In the genomic region with DNA sequence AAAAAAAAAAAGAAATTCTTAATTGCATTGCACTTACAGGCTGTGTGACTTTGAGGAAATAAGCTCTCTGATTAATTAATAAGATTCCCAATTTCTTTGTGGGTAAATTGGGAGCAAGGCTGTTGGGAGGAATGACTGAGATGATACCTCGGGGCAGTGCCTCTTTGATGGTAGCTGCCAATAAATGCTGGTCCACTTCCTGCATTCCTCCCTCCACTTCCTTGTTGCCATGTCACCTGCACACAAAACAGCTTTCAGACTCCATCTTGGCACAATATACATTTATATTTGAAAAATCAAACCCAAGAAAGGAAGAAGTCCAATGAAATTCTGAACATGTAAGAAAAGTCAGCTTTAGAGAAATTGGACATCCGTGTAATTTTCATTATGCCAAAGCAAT, we compare ENCODE assay signal across 30 cellular contexts.
"Had no signal": no experiment of that assay in that cellular context is flagged by ENCODE, and none has a peak within 500 bp of the region (broad histone marks: within the 10 kb centered on the region; RNA-seq: fewer than 3 reads in every experiment).

No MANE protein-coding gene starts in this region.

- H3K9me3 Mint-ChIP-seq: nephron had no signal

- H3K27me3 Mint-ChIP-seq: naive thymus-derived CD8-positive, alpha-beta T cell; stimulated activated naive B cell treated with anti-CD40 and anti-IgM and Interleukin-4, amounts not matched to agents 10 μg/mL and 1 μg/mL and 100 μg/mL, for 72 hours had no signal

- H3K4me3 Mint-ChIP-seq: naive thymus-derived CD8-positive, alpha-beta T cell; nephron; neural crest cell; stimulated activated naive B cell treated with anti-CD40 and anti-IgM and Interleukin-4, amounts not matched to agents 10 μg/mL and 1 μg/mL and 100 μg/mL, for 72 hours had no signal

- H3K27ac Mint-ChIP-seq: naive thymus-derived CD8-positive, alpha-beta T cell; stimulated activated naive B cell treated with anti-CD40 and anti-IgM and Interleukin-4, amounts not matched to agents 10 μg/mL and 1 μg/mL and 100 μg/mL, for 72 hours had no signal

- ATAC-seq: left cardiac atrium; left lung; lower lobe of right lung; naive thymus-derived CD8-positive, alpha-beta T cell; pancreas; right cardiac atrium; sciatic nerve; stimulated activated naive B cell treated with anti-CD40 and anti-IgM and Interleukin-4, amounts not matched to agents 10 μg/mL and 1 μg/mL and 100 μg/mL, for 72 hours; stimulated activated naive CD8-positive, alpha-beta T cell treated with anti-CD3 and anti-CD28 coated beads, Interleukin-15, Interleukin-2, amounts not matched to agents 100 U/mL and 50 U/mL, for 24 hours; upper lobe of right lung had no signal

- DNase-seq: islet precursor cell; left cardiac atrium; left lung; lower lobe of right lung; mammary epithelial cell; mesendoderm; midbrain; naive thymus-derived CD8-positive, alpha-beta T cell; nucleus accumbens; pancreas; posterior cingulate gyrus; retina; right cardiac atrium; stimulated activated CD4-positive, alpha-beta T cell treated with anti-CD3 and anti-CD28 coated beads, Interleukin-12 subunit alpha, Interleukin-12 subunit beta, amount 100 ng/mL, for 4 hours; stimulated activated CD4-positive, alpha-beta T cell treated with anti-CD3 and anti-CD28 coated beads, Interleukin-15, amount 100 ng/mL, for 24 hours; stimulated activated CD4-positive, alpha-beta T cell treated with anti-CD3 and anti-CD28 coated beads, Interleukin-2, amount 100 ng/mL, for 24 hours; stimulated activated CD4-positive, alpha-beta T cell treated with anti-CD3 and anti-CD28 coated beads, Interleukin-4, amount 100 ng/mL, for 1 hour; stimulated activated naive B cell treated with anti-CD40 and anti-IgM and Interleukin-4, amounts not matched to agents 10 μg/mL and 1 μg/mL and 100 μg/mL, for 72 hours; stimulated activated naive CD8-positive, alpha-beta T cell treated with anti-CD3 and anti-CD28 coated beads, Interleukin-15, Interleukin-2, amounts not matched to agents 100 U/mL and 50 U/mL, for 24 hours; stomach; testis; thyroid gland; transverse colon; upper lobe of right lung had no signal

- H3K27ac ChIP-seq: hepatocyte, left lung, lower lobe of right lung, pancreas, prostate gland, skin epidermis, stomach, testis, thyroid gland, transverse colon, upper lobe of right lung had no signal

- H3K4me1 Mint-ChIP-seq: naive thymus-derived CD8-positive, alpha-beta T cell; stimulated activated naive B cell treated with anti-CD40 and anti-IgM and Interleukin-4, amounts not matched to agents 10 μg/mL and 1 μg/mL and 100 μg/mL, for 72 hours had no signal
